ENCODE assay signal across 13 cellular contexts in genomic region chr4:8434251-8435073, GRCh38. TPM values are rescaled to one million over a fixed set of nuclear protein-coding genes. Genes with fewer than 3 reads are reported as not detected.
DNase-seq lines count a peak whose midpoint lies in the region; ATAC-seq and TF ChIP-seq lines count a peak whose summit lies in the region.
"Had no signal": no experiment of that assay in that cellular context is flagged by ENCODE, and none has a peak within 500 bp of the region (broad histone marks: within the 10 kb centered on the region; RNA-seq: fewer than 3 reads in every experiment).

No MANE protein-coding gene starts in this region.

- POLR2A ChIA-PET in CD4-positive, alpha-beta memory T cell (lab: Charles Lee; ENCODE audit: partially characterized antibody): no interaction called here

- peak overlapping the region; percentile 83 for H3K4me2 ChIP-seq in Karpas-422 (ENCODE audit: low read depth, low read length, poor library complexity, severe bottlenecking)
- H3K4me2 ChIP-seq: PC-9 had no signal

- H3K79me2 ChIP-seq in Karpas-422 (ENCODE audit: low read length): peaks cover 51% of the 10 kb centered on the region

- no peak overlapping the region for H3K4me3 ChIP-seq in CD4-positive, alpha-beta memory T cell (ENCODE audit: low read length in 2 of 2)
- H3K4me3 ChIP-seq in Karpas-422 (ENCODE audit: low read length) (no peak overlapping the region), choroid plexus epithelial cell (ENCODE audit: low read depth, low read length) (peak overlapping the region; percentile 28), ovary (peak overlapping the region; percentile 30)
- H3K4me3 ChIP-seq: PC-9 had no signal

- no peaks in the 10 kb centered on the region for H3K36me3 ChIP-seq in CD4-positive, alpha-beta memory T cell (ENCODE audit: insufficient read depth, low read length)
- H3K36me3 ChIP-seq in Karpas-422 (ENCODE audit: insufficient read depth, low read length) (no peaks in the 10 kb centered on the region), ovary (no peaks in the 10 kb centered on the region)

- no peaks in the 10 kb centered on the region for H3K9me2 ChIP-seq in Karpas-422 (replicated peaks; ENCODE audit: insufficient read depth, low read length)

- no peaks in the 10 kb centered on the region for H3K27me3 ChIP-seq in CD4-positive, alpha-beta memory T cell (ENCODE audit: insufficient read depth, low read length)
- H3K27me3 ChIP-seq in Karpas-422 (ENCODE audit: low read length) (no peaks in the 10 kb centered on the region), ovary (no peaks in the 10 kb centered on the region)

- peaks cover 0 to 13% of the 10 kb centered on the region in 2 donors for H3K36me3 Mint-ChIP-seq in CD4-positive, alpha-beta memory T cell

- intact Hi-C loops in CD4-positive, alpha-beta memory T cell (cut with micrococcal nuclease): no loop called here
- intact Hi-C loops in ovary (cut with DNase I): no loop called here

- peaks cover 40% of the 10 kb centered on the region for H3K4me1 ChIP-seq in CD4-positive, alpha-beta memory T cell (ENCODE audit: insufficient read depth, low read length)
- peaks cover 25% of the 10 kb centered on the region for H3K4me1 ChIP-seq in Karpas-422 (ENCODE audit: low read length)
- peaks cover 28% of the 10 kb centered on the region for H3K4me1 ChIP-seq in ovary (ENCODE audit: insufficient read depth)

- H3K9me3 ChIP-seq in CD4-positive, alpha-beta memory T cell (ENCODE audit: control insufficient read depth in 1 of 2, low read length in 2 of 2): no peaks in the 10 kb centered on the region
- H3K9me3 ChIP-seq in Karpas-422 (ENCODE audit: low read length) (no peaks in the 10 kb centered on the region), ovary (no peaks in the 10 kb centered on the region)

- no peak overlapping the region for H2AFZ ChIP-seq in Karpas-422 (ENCODE audit: low read length)
- H2AFZ ChIP-seq: PC-9 had no signal

- H3K4me3 Mint-ChIP-seq in CD4-positive, alpha-beta memory T cell: peak overlapping the region; percentile 63 to 93 (median 85)

- TF ChIP-seq POLR2A in ovary (IDR thresholded peaks at IDR 0.05): no peak

- H3K27ac Mint-ChIP-seq in CD4-positive, alpha-beta memory T cell: peak overlapping the region; percentile 74 to 97 (median 92)

- H3K9ac ChIP-seq in Karpas-422 (ENCODE audit: low read length): no peak overlapping the region

- ATAC-seq in GM18502 (IDR thresholded peaks at IDR 0.05; ENCODE audit: poor library complexity, unreplicated experiment) (no peak), HG02623 (IDR thresholded peaks at IDR 0.05; ENCODE audit: unreplicated experiment) (no peak)

- H3K4me1 Mint-ChIP-seq in CD4-positive, alpha-beta memory T cell: peaks cover 29 to 59% (median 46%) of the 10 kb centered on the region in 4 donors

- DNase-seq in CD4-positive, alpha-beta memory T cell: no peak
- DNase-seq in Karpas-422: no peak
- DNase-seq in choroid plexus epithelial cell (ENCODE audit: low read depth): no peak
- DNase-seq in ovary: no peak
- no peak for DNase-seq in dedifferentiated amniotic fluid mesenchymal stem cell (ENCODE audit: extremely low spot score)
- no peak for DNase-seq in GM19240 (ENCODE audit: insufficient read length, low spot score)
- DNase-seq: Calu3; MV-4-11; PC-9; retina; stimulated activated CD4-positive, alpha-beta T cell treated with anti-CD3 and anti-CD28 coated beads, Interleukin-4, amount 100 ng/mL, for 24 hours had no signal

- H4K20me1 ChIP-seq in Karpas-422 (ENCODE audit: insufficient read depth, low read depth, low read length): peaks cover 5% of the 10 kb centered on the region; the same call in 1 of the 2 replicates

- TF ChIP-seq EP300 in ovary (IDR thresholded peaks at IDR 0.05): no peak

- WGBS in ovary, 3 donors: 8 to 32% (median 11%) methylated on average over 20 to 21 of the region's 21 CpGs

- H3K27me3 Mint-ChIP-seq in CD4-positive, alpha-beta memory T cell: no peaks in the 10 kb centered on the region

- TF ChIP-seq CTCF in choroid plexus epithelial cell (conservative IDR thresholded peaks at IDR 0.05; ENCODE audit: low read depth, low read length) (no peak), ovary (IDR thresholded peaks at IDR 0.05) (no peak)

- peak overlapping the region; percentile 55 for H3K27ac ChIP-seq in CD4-positive, alpha-beta memory T cell (ENCODE audit: low read depth, low read length)
- H3K27ac ChIP-seq in Karpas-422 (ENCODE audit: low read length) (no peak overlapping the region), ovary (peak overlapping the region in 1 of 2 donors; percentile 64)
- H3K27ac ChIP-seq: PC-9 had no signal

- H3K9me3 Mint-ChIP-seq in CD4-positive, alpha-beta memory T cell: no peaks in the 10 kb centered on the region

- CTCF ChIA-PET in CD4-positive, alpha-beta memory T cell (lab: Charles Lee; ENCODE audit: partially characterized antibody): no interaction called here

RNA-seq across cellular contexts. Expression of gene ACOX3, which starts 6.1 kb away (rescaled TPM):
- 10 to 100 TPM; 16.3 to 17.3 TPM for total RNA-seq in CD4-positive, alpha-beta memory T cell
- 10 to 100 TPM; 13.3 to 16.5 TPM for polyA plus RNA-seq in CD4-positive, alpha-beta memory T cell
- 7.8 and 17.6 TPM in 2 replicates for total RNA-seq in Karpas-422 (2014; rRNA removed; shearing (Covaris generic); ENCODE audit: low replicate concordance)
- 10 to 100 TPM; 15.0 to 32.4 (median 24.2) TPM for total RNA-seq in ovary
- 10 to 100 TPM; 10.1 to 14.2 TPM for polyA plus RNA-seq in ovary

RNA-seq across cellular contexts. Expression of gene TRMT44, which starts 6.1 kb away (rescaled TPM):
- total RNA-seq in CD4-positive, alpha-beta memory T cell: 10 to 100 TPM; 29.6 to 33.0 TPM
- 10 to 100 TPM in 1 of 2 donors, 1 to 10 TPM in 1; 4.3 to 11.7 TPM for polyA plus RNA-seq in CD4-positive, alpha-beta memory T cell
- total RNA-seq in Karpas-422 (2014; rRNA removed; shearing (Covaris generic); ENCODE audit: low replicate concordance): 14.1 and 16.2 TPM in 2 replicates
- 10 to 100 TPM; 29.7 to 54.8 (median 35.9) TPM for total RNA-seq in ovary
- polyA plus RNA-seq in ovary: 10 to 100 TPM; 14.6 to 30.3 TPM

Comparison
In these comparisons a context has a peak if more than half of its experiments do, and no peak if none do; other contexts are left out.
1. H3K4me3 ChIP-seq: peak in choroid plexus epithelial cell (single experiment) and ovary (single experiment); none in CD4-positive, alpha-beta memory T cell (0 of 2) and Karpas-422 (single experiment).